Comparison of ENCODE assay signal across 8 cellular contexts in the genomic region with DNA sequence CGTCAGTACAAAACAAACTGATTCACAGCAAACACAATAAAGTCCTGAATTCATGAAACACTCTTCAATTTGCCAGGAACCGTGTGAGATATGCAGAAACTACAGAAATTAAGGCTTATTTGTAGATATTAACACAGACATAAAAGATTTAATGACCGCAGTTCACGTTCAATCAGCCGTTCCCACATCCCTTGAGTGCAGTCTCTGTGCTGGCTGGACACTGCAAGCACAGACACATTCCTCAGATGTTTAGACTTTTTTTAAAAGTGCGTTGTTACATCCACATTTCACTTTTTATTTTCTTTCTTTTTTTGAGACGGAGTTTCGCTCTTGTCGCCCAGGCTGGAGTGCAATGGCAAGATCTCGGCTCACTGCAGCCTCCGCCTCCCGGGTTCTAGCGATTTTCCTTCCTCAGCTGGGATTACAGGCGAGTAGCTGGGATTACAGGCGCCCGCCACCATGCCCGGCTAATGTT. TPM values are rescaled to one million over a fixed set of nuclear protein-coding genes. Genes with fewer than 3 reads are reported as not detected.
DNase-seq lines count a peak whose midpoint lies in the region; ATAC-seq and TF ChIP-seq lines count a peak whose summit lies in the region.

No MANE protein-coding gene starts in this region.

- ATAC-seq in left colon = peak; percentile 7
- no peak for ATAC-seq in thoracic aorta (ENCODE audit: insufficient number of reproducible peaks, low FRiP score, low read depth)
- no peak for ATAC-seq in GM18520 (IDR thresholded peaks at IDR 0.05; ENCODE audit: unreplicated experiment)

- H3K36me3 ChIP-seq in HUES48 (ENCODE audit: control insufficient read depth, insufficient read depth, low read length) = peaks cover 7% of the 10 kb centered on the region
- H3K36me3 ChIP-seq in breast epithelium = no peaks in the 10 kb centered on the region
- no peaks in the 10 kb centered on the region for H3K36me3 ChIP-seq in thoracic aorta

- H3K27me3 ChIP-seq in HUES48 (ENCODE audit: control insufficient read depth, insufficient read depth, low read length) (no peaks in the 10 kb centered on the region), breast epithelium (no peaks in the 10 kb centered on the region), thoracic aorta (replicated peaks; ENCODE audit: insufficient read depth) (no peaks in the 10 kb centered on the region)

- H3K27ac ChIP-seq in HUES48 (ENCODE audit: low read depth, low read length) (peak overlapping the region; percentile 92), breast epithelium (peak overlapping the region; percentile 90 to 93), thoracic aorta (peak overlapping the region; percentile 15 to 54)

- peak; percentile 14 for DNase-seq in Ammon's horn (ENCODE audit: low spot score)
- no peak for DNase-seq in breast epithelium (ENCODE audit: low spot score in 2 of 2)
- no peak for DNase-seq in left colon
- DNase-seq in thoracic aorta (ENCODE audit: low spot score) = no peak
- no peak for DNase-seq in COLO668 (lab: John Stamatoyannopoulos, UW; ENCODE audit: unreplicated experiment)
- DNase-seq in GF-D8 (lab: John Stamatoyannopoulos, UW) = no peak

- no peak for TF ChIP-seq POLR2A in breast epithelium (IDR thresholded peaks at IDR 0.05)

- no peaks in the 10 kb centered on the region for H3K4me1 ChIP-seq in HUES48 (ENCODE audit: control insufficient read depth, insufficient read depth, low read length)
- no peaks in the 10 kb centered on the region for H3K4me1 ChIP-seq in breast epithelium
- peaks cover 2 to 9% of the 10 kb centered on the region in 2 donors for H3K4me1 ChIP-seq in thoracic aorta (ENCODE audit: control insufficient read depth in 1 of 2, low read depth in 2 of 2)

- H3K4me3 ChIP-seq in HUES48 (ENCODE audit: low read depth, low read length) = peak overlapping the region; percentile 76
- peak overlapping the region; percentile 75 to 88 (median 82) for H3K4me3 ChIP-seq in breast epithelium
- peak overlapping the region; percentile 72 for H3K4me3 ChIP-seq in thoracic aorta

- intact Hi-C loops in breast epithelium (cut with DNase I; ENCODE audit: low total_unique reads) (no loop called here), left colon (cut with DNase I, micrococcal nuclease) (no loop called here)

- peak overlapping the region; percentile 75 for H3K9ac ChIP-seq in HUES48 (ENCODE audit: low read depth, low read length)

- TF ChIP-seq CTCF in breast epithelium (IDR thresholded peaks at IDR 0.05) (no peak), thoracic aorta (IDR thresholded peaks at IDR 0.05) (no peak)

- H3K9me3 ChIP-seq in HUES48 (ENCODE audit: control insufficient read depth, insufficient read depth, low read length) (no peaks in the 10 kb centered on the region), breast epithelium (no peaks in the 10 kb centered on the region), thoracic aorta (no peaks in the 10 kb centered on the region)

RNA-seq across cellular contexts. Expression of a gene that starts 0.5 kb away (rescaled TPM):
- total RNA-seq in breast epithelium = 10 to 100 TPM in 2 of 3 donors, 1 to 10 TPM in 1; 8.8 to 22.1 (median 16.4) TPM
- 10 to 100 TPM in 1 of 2 donors, 1 to 10 TPM in 1; 7.9 to 11.1 TPM for total RNA-seq in left colon
- 10 to 100 TPM in 1 of 2 donors, 1 to 10 TPM in 1; 5.6 to 10.4 TPM for total RNA-seq in thoracic aorta

Comparison
In these comparisons a context has a peak if more than half of its experiments do, and no peak if none do; other contexts are left out.
1. H3K27ac ChIP-seq: peak in every context shown above with its lines; median percentile 92 in HUES48; 92 in breast epithelium; 34 in thoracic aorta.